30 cellular contexts compared by ENCODE assay signal in the genomic region with DNA sequence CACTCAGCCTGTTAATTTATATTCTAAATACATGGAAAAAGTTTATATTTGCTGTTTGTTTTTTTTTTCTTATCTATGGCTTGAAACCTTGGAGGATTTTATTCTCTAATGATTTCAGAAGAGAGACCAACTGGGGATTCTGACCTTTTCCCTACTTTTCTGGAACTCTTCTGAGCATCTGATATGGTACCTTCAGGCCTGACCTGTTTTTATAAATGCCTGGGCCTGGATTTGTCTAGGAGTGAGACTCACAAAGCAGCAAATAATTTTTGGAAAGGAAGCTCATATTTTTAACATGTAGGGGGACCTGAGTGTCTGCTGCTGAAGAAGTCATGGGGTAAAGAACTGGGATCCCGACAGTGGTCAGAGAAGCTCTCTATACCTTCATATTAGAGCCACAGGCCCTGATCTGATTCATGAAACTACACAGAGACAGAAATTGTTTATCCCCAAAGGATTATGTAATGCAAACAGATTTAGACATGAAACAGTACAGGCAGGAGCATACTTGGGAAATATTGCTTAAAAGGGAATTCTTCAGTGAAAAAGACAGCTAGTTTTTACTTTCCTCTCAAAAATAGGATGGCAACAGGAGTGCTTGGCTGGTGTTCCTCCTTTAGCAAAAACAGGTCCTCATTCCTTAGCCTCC. TPM values are rescaled to one million over a fixed set of nuclear protein-coding genes. Genes with fewer than 3 reads are reported as not detected.
DNase-seq lines count a peak whose midpoint lies in the region; ATAC-seq and TF ChIP-seq lines count a peak whose summit lies in the region.
"Had no signal": no experiment of that assay in that cellular context is flagged by ENCODE, and none has a peak within 500 bp of the region (broad histone marks: within the 10 kb centered on the region; RNA-seq: fewer than 3 reads in every experiment).

No MANE protein-coding gene starts in this region.

- no peak overlapping the region for H3K9ac ChIP-seq in parathyroid adenoma

- no peak for DNase-seq in Right ventricle myocardium superior
- no peak for DNase-seq in cardiac septum (ENCODE audit: low spot score)
- peak; percentile 40 for DNase-seq in fibroblast of villous mesenchyme (ENCODE audit: low read depth)
- no peak for DNase-seq in transverse colon
- no peak for DNase-seq in NCI-H524 (lab: John Stamatoyannopoulos, UW)
- DNase-seq in amniotic stem cell (lab: John Stamatoyannopoulos, UW): no peak
- DNase-seq in activated CD4-positive, alpha-beta T cell treated with anti-CD3 and anti-CD28 coated beads, Interleukin-2, amount 50 U/mL, for 4 hours: no peak
- DNase-seq: activated CD4-positive, alpha-beta memory T cell treated with anti-CD3 and anti-CD28 coated beads, Interleukin-2, amount 10 ng/mL, durations not matched to agents 7 days and 5 days; activated CD8-positive, alpha-beta memory T cell treated with anti-CD3 and anti-CD28 coated beads, Interleukin-2, amount 50 U/mL, for 48 hours; activated naive CD4-positive, alpha-beta T cell treated with anti-CD3 and anti-CD28 coated beads, Interleukin-2, amount 50 U/mL, for 16 hours; AML-193; CD8-positive, alpha-beta memory T cell; DMS153; effector CD4-positive, alpha-beta T cell; foreskin keratinocyte; hippocampal formation; KBM-7; left lung; MG63; naive thymus-derived CD8-positive, alpha-beta T cell; NCI-H1417 treated with DMSO at 0.1 percent for 48 hours; NCI-H2081 treated with DMSO at 0.1 percent for 48 hours; NCI-H226; nucleus accumbens; stimulated activated CD4-positive, alpha-beta T cell treated with anti-CD3 and anti-CD28 coated beads, Interleukin-2, amount 100 ng/mL, for 48 hours; uterus had no signal

- TF ChIP-seq CTCF in fibroblast of villous mesenchyme (IDR thresholded peaks at IDR 0.05; ENCODE audit: insufficient read depth, low read depth, low read length) (no peak), parathyroid adenoma (IDR thresholded peaks at IDR 0.05) (no peak), transverse colon (IDR thresholded peaks at IDR 0.05) (no peak)

- in situ Hi-C loops in transverse colon (cut with MboI; ENCODE audit: low pct_ligation_motif_present in 1 of 4, low pct_unique_long_range_greater_than_20kb in 1 of 4, low sequenced_read_pairs in 3 of 4): no loop called here

- H3K9me3 ChIP-seq in parathyroid adenoma (ENCODE audit: control insufficient read depth, low read length) (no peaks in the 10 kb centered on the region), transverse colon (no peaks in the 10 kb centered on the region)
- H3K9me3 ChIP-seq: left lung, MG63, suprapubic skin, uterus had no signal

- TF ChIP-seq POLR2A in transverse colon (IDR thresholded peaks at IDR 0.05): no peak

- H3K27ac ChIP-seq in parathyroid adenoma (peak overlapping the region; percentile 85), transverse colon (peak overlapping the region; percentile 30 to 60 (median 42))
- H3K27ac ChIP-seq: foreskin keratinocyte, left lung, suprapubic skin had no signal

- H3K4me2 ChIP-seq in parathyroid adenoma (ENCODE audit: low read length): no peak overlapping the region

- peaks cover 44% of the 10 kb centered on the region for H3K4me1 ChIP-seq in parathyroid adenoma
- H3K4me1 ChIP-seq in transverse colon: peaks cover 0 to 14% (median 2%) of the 10 kb centered on the region in 4 donors
- H3K4me1 ChIP-seq: foreskin keratinocyte, left lung, uterus had no signal

- H3K27me3 ChIP-seq in parathyroid adenoma (ENCODE audit: control insufficient read depth, insufficient read depth, low read length): no peaks in the 10 kb centered on the region
- no peaks in the 10 kb centered on the region for H3K27me3 ChIP-seq in transverse colon
- H3K27me3 ChIP-seq: foreskin keratinocyte, left lung, MG63, suprapubic skin, uterus had no signal

- ATAC-seq in Right ventricle myocardium superior (ENCODE audit: poor library complexity): peak; percentile 58
- ATAC-seq: activated CD4-positive, CD25-positive, alpha-beta regulatory T cell treated with anti-CD3 and anti-CD28 coated beads, Interleukin-2, amount 50 U/mL, for 24 hours; activated T-helper 17 cell treated with anti-CD3 and anti-CD28 coated beads, Interleukin-2, amount 50 U/mL, for 72 hours; foreskin keratinocyte; left lung; naive thymus-derived CD8-positive, alpha-beta T cell had no signal

- no peak overlapping the region for H3K4me3 ChIP-seq in fibroblast of villous mesenchyme (ENCODE audit: low read depth, low read length)
- H3K4me3 ChIP-seq in parathyroid adenoma (ENCODE audit: low read depth, low read length): no peak overlapping the region
- no peak overlapping the region for H3K4me3 ChIP-seq in transverse colon
- H3K4me3 ChIP-seq: left lung, MG63, suprapubic skin, uterus had no signal

- intact Hi-C loops in Right ventricle myocardium superior (cut with DNase I): no loop called here
- intact Hi-C loops in cardiac septum (cut with DNase I): no loop called here
- intact Hi-C loops in transverse colon (cut with DNase I; ENCODE audit: low total_unique reads): no loop called here

- H2AFZ ChIP-seq in parathyroid adenoma: peak overlapping the region; percentile 33

- 59% methylated on average over 1 of the region's 1 CpG; no CpG with 5 or more reads in 1 of the 2 donors for WGBS in transverse colon (ENCODE audit: low coverage in 1 of 2), 2 donors

- peaks cover 38% of the 10 kb centered on the region for H3K79me2 ChIP-seq in parathyroid adenoma

- no peak for TF ChIP-seq EP300 in transverse colon (IDR thresholded peaks at IDR 0.05; ENCODE audit: low read depth)

- H3K36me3 ChIP-seq in parathyroid adenoma (ENCODE audit: control insufficient read depth, insufficient read depth, low read length): no peaks in the 10 kb centered on the region
- H3K36me3 ChIP-seq in transverse colon: no peaks in the 10 kb centered on the region
- H3K36me3 ChIP-seq: left lung, MG63, suprapubic skin, uterus had no signal

RNA-seq across cellular contexts. Expression of gene PPM1L, which starts 15.9 kb away (rescaled TPM):
- total RNA-seq in Right ventricle myocardium superior: 62.3 TPM
- 28.8 TPM for total RNA-seq in cardiac septum
- 0.86 and 0.97 TPM in 2 replicates for total RNA-seq in fibroblast of villous mesenchyme
- 10 to 100 TPM; 17.2 to 35.5 (median 25.6) TPM for total RNA-seq in transverse colon
